Comparison of ENCODE assay signal across 1 cellular context in genomic region chr4:104352211-104352610, GRCh38.
A peak's percentile ranks its signal among the peaks of the same experiment; 100 is the strongest.
TF ChIP-seq lines count a peak whose summit lies in the region.

No MANE protein-coding gene starts in this region.

TF ChIP-seq in H1, 55 proteins besides CTCF, POLR2A, EP300 and RAD21 (continued from another document):
- no peak for TF ChIP-seq USF2 (IDR thresholded peaks at IDR 0.05; ENCODE audit: low read length)
- TF ChIP-seq CHD2 (IDR thresholded peaks at IDR 0.05; ENCODE audit: low read length): no peak
- no peak for TF ChIP-seq RNF2 (IDR thresholded peaks at IDR 0.05; ENCODE audit: borderline replicate concordance, low read depth, low read length, missing control alignments, poor library complexity, severe bottlenecking)
- no peak for TF ChIP-seq SIX5 (IDR thresholded peaks at IDR 0.05; ENCODE audit: low read depth, low read length)
- TF ChIP-seq CEBPB (IDR thresholded peaks at IDR 0.05; ENCODE audit: low read depth, low read length): 0 out of 2 replicates have a peak, but pooled peaks have one; percentile 28
- no peak for TF ChIP-seq HDAC2 (IDR thresholded peaks at IDR 0.05; ENCODE audit: borderline replicate concordance in 1 of 2, low read depth in 2 of 2, low read length in 2 of 2)
- TF ChIP-seq SIN3A (conservative IDR thresholded peaks at IDR 0.05 in 1 of 2, IDR thresholded peaks at IDR 0.05 in 1 of 2; ENCODE audit: low read depth in 1 of 2, low read length in 2 of 2): no peak
- no peak for TF ChIP-seq MAFK (IDR thresholded peaks at IDR 0.05; ENCODE audit: low read depth, low read length)
- TF ChIP-seq GTF2F1 (IDR thresholded peaks at IDR 0.05; ENCODE audit: borderline replicate concordance, low read depth, low read length): no peak
- 0 out of 2 replicates have a peak, but pooled peaks have one; percentile 18 for TF ChIP-seq POU5F1 (IDR thresholded peaks at IDR 0.05; ENCODE audit: low read depth, low read length)
- no peak for TF ChIP-seq ASH2L (IDR thresholded peaks at IDR 0.05; ENCODE audit: low read length)
- TF ChIP-seq KDM4A (IDR thresholded peaks at IDR 0.05; ENCODE audit: low read depth, low read length, severe bottlenecking): no peak
- no peak for TF ChIP-seq BRCA1 (IDR thresholded peaks at IDR 0.05; ENCODE audit: low read depth, low read length)
- TF ChIP-seq SP1 (IDR thresholded peaks at IDR 0.05; ENCODE audit: low read depth, low read length): no peak
